ENCODE assay signal across 14 cellular contexts in genomic region chr15:101213570-101213969, GRCh38.
"Had no signal": no experiment of that assay in that cellular context is flagged by ENCODE, and none has a peak within 500 bp of the region (broad histone marks: within the 10 kb centered on the region; RNA-seq: fewer than 3 reads in every experiment).

No MANE protein-coding gene starts in this region.

- H3K27ac Mint-ChIP-seq: nephron progenitor cell had no signal

- DNase-seq: activated CD4-positive, alpha-beta T cell treated with anti-CD3 and anti-CD28 coated beads, Interleukin-2, amount 50 U/mL, for 1 hour; brain microvascular endothelial cell; gastrocnemius medialis; kidney; left ventricle myocardium inferior; mesendoderm; nephron progenitor cell; SK-N-SH; stimulated activated naive CD4-positive, alpha-beta T cell; T-helper 1 cell; testis; WERI-Rb-1 had no signal

- H3K4me3 Mint-ChIP-seq: activated naive CD4-positive, alpha-beta T cell treated with anti-CD3 and anti-CD28 coated beads, Interleukin-2, amount 50 U/mL, for 24 hours; nephron progenitor cell had no signal

- H3K9me3 ChIP-seq: gastrocnemius medialis, left ventricle myocardium inferior, SK-N-SH, testis had no signal

- H3K27me3 ChIP-seq: brain microvascular endothelial cell, gastrocnemius medialis, testis had no signal

- H3K9me3 Mint-ChIP-seq: activated naive CD4-positive, alpha-beta T cell treated with anti-CD3 and anti-CD28 coated beads, Interleukin-2, amount 50 U/mL, for 24 hours; nephron progenitor cell had no signal

- ATAC-seq: gastrocnemius medialis, sciatic nerve had no signal

- H3K27me3 Mint-ChIP-seq: activated naive CD4-positive, alpha-beta T cell treated with anti-CD3 and anti-CD28 coated beads, Interleukin-2, amount 50 U/mL, for 24 hours had no signal

- H3K27ac ChIP-seq: brain microvascular endothelial cell, gastrocnemius medialis, left ventricle myocardium inferior, WERI-Rb-1 had no signal
